Comparison of ENCODE assay signal across 1 cellular context in the genomic region with DNA sequence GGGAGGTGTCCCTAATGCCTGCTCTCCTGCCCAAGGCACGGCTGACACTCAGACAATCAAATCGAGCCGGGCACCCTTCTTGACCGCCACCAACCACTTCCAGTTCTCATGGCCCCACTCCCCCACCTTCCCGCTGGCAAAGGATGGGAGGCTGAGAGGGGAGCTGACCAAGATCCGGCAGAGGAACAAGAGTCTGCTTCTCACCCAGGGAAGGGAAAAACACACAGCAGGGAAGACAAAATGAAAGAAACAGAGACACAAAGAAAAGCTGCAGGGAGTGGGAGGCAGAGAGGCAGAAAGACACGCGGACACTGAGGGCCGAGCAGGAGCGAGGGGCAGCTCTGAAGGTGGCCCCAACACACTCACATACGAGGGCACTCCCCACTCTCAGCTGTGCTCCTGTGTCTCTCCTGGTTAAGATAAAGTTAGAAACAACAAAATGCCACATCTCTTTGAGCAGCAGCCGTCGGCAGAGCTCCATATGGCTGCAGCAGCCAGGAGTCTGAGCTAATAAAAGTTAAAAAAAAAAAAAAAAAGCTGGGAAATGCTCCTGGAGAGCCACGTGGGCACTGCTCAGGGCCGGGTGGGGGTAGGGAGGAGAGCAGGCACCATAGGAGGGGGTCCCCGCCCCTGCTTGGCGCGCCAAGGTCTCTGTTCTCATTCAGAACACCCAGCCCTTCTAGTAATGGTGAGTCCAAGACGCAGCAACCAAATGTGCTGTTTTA.
TF ChIP-seq lines count a peak whose summit lies in the region.

No MANE protein-coding gene starts in this region.

TF ChIP-seq in GM23338, 12 proteins besides CTCF, POLR2A, EP300 and RAD21 (continued from another document):
- TF ChIP-seq, protein P1, sequence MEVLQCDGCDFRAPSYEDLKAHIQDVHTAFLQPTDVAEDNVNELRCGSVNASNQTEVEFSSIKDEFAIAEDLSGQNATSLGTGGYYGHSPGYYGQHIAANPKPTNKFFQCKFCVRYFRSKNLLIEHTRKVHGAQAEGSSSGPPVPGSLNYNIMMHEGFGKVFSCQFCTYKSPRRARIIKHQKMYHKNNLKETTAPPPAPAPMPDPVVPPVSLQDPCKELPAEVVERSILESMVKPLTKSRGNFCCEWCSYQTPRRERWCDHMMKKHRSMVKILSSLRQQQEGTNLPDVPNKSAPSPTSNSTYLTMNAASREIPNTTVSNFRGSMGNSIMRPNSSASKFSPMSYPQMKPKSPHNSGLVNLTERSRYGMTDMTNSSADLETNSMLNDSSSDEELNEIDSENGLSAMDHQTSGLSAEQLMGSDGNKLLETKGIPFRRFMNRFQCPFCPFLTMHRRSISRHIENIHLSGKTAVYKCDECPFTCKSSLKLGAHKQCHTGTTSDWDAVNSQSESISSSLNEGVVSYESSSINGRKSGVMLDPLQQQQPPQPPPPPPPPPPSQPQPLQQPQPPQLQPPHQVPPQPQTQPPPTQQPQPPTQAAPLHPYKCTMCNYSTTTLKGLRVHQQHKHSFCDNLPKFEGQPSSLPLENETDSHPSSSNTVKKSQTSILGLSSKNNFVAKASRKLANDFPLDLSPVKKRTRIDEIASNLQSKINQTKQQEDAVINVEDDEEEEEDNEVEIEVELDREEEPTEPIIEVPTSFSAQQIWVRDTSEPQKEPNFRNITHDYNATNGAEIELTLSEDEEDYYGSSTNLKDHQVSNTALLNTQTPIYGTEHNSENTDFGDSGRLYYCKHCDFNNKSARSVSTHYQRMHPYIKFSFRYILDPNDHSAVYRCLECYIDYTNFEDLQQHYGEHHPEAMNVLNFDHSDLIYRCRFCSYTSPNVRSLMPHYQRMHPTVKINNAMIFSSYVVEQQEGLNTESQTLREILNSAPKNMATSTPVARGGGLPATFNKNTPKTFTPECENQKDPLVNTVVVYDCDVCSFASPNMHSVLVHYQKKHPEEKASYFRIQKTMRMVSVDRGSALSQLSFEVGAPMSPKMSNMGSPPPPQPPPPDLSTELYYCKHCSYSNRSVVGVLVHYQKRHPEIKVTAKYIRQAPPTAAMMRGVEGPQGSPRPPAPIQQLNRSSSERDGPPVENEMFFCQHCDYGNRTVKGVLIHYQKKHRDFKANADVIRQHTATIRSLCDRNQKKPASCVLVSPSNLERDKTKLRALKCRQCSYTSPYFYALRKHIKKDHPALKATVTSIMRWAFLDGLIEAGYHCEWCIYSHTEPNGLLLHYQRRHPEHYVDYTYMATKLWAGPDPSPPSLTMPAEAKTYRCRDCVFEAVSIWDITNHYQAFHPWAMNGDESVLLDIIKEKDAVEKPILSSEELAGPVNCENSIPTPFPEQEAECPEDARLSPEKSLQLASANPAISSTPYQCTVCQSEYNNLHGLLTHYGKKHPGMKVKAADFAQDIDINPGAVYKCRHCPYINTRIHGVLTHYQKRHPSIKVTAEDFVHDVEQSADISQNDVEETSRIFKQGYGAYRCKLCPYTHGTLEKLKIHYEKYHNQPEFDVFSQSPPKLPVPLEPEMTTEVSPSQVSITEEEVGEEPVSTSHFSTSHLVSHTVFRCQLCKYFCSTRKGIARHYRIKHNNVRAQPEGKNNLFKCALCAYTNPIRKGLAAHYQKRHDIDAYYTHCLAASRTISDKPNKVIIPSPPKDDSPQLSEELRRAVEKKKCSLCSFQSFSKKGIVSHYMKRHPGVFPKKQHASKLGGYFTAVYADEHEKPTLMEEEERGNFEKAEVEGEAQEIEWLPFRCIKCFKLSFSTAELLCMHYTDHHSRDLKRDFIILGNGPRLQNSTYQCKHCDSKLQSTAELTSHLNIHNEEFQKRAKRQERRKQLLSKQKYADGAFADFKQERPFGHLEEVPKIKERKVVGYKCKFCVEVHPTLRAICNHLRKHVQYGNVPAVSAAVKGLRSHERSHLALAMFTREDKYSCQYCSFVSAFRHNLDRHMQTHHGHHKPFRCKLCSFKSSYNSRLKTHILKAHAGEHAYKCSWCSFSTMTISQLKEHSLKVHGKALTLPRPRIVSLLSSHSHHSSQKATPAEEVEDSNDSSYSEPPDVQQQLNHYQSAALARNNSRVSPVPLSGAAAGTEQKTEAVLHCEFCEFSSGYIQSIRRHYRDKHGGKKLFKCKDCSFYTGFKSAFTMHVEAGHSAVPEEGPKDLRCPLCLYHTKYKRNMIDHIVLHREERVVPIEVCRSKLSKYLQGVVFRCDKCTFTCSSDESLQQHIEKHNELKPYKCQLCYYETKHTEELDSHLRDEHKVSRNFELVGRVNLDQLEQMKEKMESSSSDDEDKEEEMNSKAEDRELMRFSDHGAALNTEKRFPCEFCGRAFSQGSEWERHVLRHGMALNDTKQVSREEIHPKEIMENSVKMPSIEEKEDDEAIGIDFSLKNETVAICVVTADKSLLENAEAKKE (CRISPR knock-in tag; IDR thresholded peaks at IDR 0.05) = no peak
- TF ChIP-seq EZH2 (IDR thresholded peaks at IDR 0.05; ENCODE audit: low read depth, unreplicated experiment) (no peak), POLR2AphosphoS5 (IDR thresholded peaks at IDR 0.05; ENCODE audit: low read depth) (no peak), STAT1 (IDR thresholded peaks at IDR 0.05; ENCODE audit: unreplicated experiment) (no peak), CREB1 (CRISPR knock-in tag; IDR thresholded peaks at IDR 0.05; ENCODE audit: low read depth) (no peak), EZH2phosphoT487 (IDR thresholded peaks at IDR 0.05; ENCODE audit: unreplicated experiment) (no peak), JUNB (IDR thresholded peaks at IDR 0.05; ENCODE audit: unreplicated experiment) (no peak)
- TF ChIP-seq, protein P2, sequence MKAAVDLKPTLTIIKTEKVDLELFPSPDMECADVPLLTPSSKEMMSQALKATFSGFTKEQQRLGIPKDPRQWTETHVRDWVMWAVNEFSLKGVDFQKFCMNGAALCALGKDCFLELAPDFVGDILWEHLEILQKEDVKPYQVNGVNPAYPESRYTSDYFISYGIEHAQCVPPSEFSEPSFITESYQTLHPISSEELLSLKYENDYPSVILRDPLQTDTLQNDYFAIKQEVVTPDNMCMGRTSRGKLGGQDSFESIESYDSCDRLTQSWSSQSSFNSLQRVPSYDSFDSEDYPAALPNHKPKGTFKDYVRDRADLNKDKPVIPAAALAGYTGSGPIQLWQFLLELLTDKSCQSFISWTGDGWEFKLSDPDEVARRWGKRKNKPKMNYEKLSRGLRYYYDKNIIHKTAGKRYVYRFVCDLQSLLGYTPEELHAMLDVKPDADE (IDR thresholded peaks at IDR 0.05) = no peak
- TF ChIP-seq, protein P3, sequence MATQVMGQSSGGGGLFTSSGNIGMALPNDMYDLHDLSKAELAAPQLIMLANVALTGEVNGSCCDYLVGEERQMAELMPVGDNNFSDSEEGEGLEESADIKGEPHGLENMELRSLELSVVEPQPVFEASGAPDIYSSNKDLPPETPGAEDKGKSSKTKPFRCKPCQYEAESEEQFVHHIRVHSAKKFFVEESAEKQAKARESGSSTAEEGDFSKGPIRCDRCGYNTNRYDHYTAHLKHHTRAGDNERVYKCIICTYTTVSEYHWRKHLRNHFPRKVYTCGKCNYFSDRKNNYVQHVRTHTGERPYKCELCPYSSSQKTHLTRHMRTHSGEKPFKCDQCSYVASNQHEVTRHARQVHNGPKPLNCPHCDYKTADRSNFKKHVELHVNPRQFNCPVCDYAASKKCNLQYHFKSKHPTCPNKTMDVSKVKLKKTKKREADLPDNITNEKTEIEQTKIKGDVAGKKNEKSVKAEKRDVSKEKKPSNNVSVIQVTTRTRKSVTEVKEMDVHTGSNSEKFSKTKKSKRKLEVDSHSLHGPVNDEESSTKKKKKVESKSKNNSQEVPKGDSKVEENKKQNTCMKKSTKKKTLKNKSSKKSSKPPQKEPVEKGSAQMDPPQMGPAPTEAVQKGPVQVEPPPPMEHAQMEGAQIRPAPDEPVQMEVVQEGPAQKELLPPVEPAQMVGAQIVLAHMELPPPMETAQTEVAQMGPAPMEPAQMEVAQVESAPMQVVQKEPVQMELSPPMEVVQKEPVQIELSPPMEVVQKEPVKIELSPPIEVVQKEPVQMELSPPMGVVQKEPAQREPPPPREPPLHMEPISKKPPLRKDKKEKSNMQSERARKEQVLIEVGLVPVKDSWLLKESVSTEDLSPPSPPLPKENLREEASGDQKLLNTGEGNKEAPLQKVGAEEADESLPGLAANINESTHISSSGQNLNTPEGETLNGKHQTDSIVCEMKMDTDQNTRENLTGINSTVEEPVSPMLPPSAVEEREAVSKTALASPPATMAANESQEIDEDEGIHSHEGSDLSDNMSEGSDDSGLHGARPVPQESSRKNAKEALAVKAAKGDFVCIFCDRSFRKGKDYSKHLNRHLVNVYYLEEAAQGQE (IDR thresholded peaks at IDR 0.05; ENCODE audit: unreplicated experiment) = no peak
